In the genomic region with DNA sequence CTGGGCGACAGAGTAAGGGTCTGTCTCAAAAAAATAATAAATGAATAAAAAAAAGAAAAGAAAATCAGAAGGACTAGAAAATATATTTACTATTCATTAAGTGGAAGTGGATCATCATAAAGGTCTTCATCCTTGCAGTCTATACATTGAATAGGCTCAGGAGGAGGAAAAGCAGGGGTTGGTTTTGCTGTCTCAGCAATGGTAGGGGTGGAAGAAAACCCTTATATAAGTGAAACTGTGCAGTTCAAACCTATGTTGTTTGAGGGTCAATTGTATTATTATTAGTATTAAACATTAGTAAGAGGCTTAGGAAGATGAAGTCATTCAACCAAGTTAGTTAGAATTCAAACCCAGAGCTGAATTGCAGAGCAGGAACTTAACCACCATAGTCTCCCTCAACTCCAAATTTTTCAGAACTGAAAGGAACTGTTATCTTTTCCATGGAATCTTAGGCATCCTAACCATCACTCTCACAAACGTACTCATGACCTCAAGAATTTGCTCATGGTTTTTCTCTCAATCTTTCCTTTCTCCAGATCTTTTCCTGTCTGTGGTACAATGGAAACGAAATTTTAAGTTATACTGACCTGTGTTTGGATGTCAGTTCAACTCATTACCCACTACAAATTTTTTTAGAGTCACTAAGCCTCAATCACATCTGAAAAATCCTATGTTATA, we compare ENCODE assay signal across 17 cellular contexts. TPM values are rescaled to one million over a fixed set of nuclear protein-coding genes. Genes with fewer than 3 reads are reported as not detected.
DNase-seq lines count a peak whose midpoint lies in the region; ATAC-seq and TF ChIP-seq lines count a peak whose summit lies in the region.
"Had no signal": no experiment of that assay in that cellular context is flagged by ENCODE, and none has a peak within 500 bp of the region (broad histone marks: within the 10 kb centered on the region; RNA-seq: fewer than 3 reads in every experiment).

No MANE protein-coding gene starts in this region.

- H3K4me1 ChIP-seq in osteoblast (ENCODE audit: insufficient read depth, low read length) (peaks cover 3% of the 10 kb centered on the region), upper lobe of right lung (no peaks in the 10 kb centered on the region)
- H3K4me1 ChIP-seq: neural progenitor cell had no signal

- H3K9me3 ChIP-seq in osteoblast (ENCODE audit: low read depth, low read length), result no peaks in the 10 kb centered on the region
- H3K9me3 ChIP-seq in upper lobe of right lung, result no peaks in the 10 kb centered on the region

- no peaks in the 10 kb centered on the region for H3K27me3 ChIP-seq in osteoblast (ENCODE audit: insufficient read depth, low read length)
- H3K27me3 ChIP-seq in upper lobe of right lung, result no peaks in the 10 kb centered on the region
- H3K27me3 ChIP-seq: neural progenitor cell had no signal

- intact Hi-C loops in upper lobe of right lung (cut with DNase I), result no loop called here

- H3K79me2 ChIP-seq in osteoblast (ENCODE audit: insufficient read depth, low read length), result no peaks in the 10 kb centered on the region

- no peak overlapping the region for H3K4me2 ChIP-seq in osteoblast (ENCODE audit: insufficient read depth, low read length)
- H3K4me2 ChIP-seq: neural progenitor cell had no signal

- DNase-seq in AG20443 (ENCODE audit: low spot score) (peak; percentile 72), RPMI7951 (ENCODE audit: low read depth) (peak; percentile 17), epidermal melanocyte (ENCODE audit: insufficient read length, low spot score) (peak; percentile 73), osteoblast (ENCODE audit: insufficient read length, low spot score, missing footprints) (peak; percentile 98), C1 segment of cervical spinal cord (lab: John Stamatoyannopoulos, UW) (no peak), SKM-1 treated with dmso at 0.1 percent for 144 hours (lab: John Stamatoyannopoulos, UW; ENCODE audit: unreplicated experiment) (no peak), upper lobe of right lung (no peak)
- no peak for DNase-seq in stimulated activated naive CD8-positive, alpha-beta T cell treated with anti-CD3 and anti-CD28 coated beads, Interleukin-15, Interleukin-2, amounts not matched to agents 100 U/mL and 50 U/mL, for 24 hours
- DNase-seq: activated CD4-positive, CD25-positive, alpha-beta regulatory T cell; effector memory CD8-positive, alpha-beta T cell; left cardiac atrium; NCI-H1105 treated with DMSO at 0.1 percent for 48 hours; NCI-H526 treated with DMSO at 0.1 percent for 48 hours; SIG-M5; stimulated activated naive B cell treated with anti-CD40 and anti-IgM and Interleukin-4, amounts not matched to agents 10 μg/mL and 1 μg/mL and 100 μg/mL, for 72 hours had no signal

- no peak overlapping the region for H3K4me3 ChIP-seq in osteoblast (ENCODE audit: insufficient read depth, low read length)
- no peak overlapping the region for H3K4me3 ChIP-seq in upper lobe of right lung
- H3K4me3 ChIP-seq: neural progenitor cell had no signal

- TF ChIP-seq CTCF in osteoblast (IDR thresholded peaks at IDR 0.05; ENCODE audit: extremely low read depth, low read depth, low read length), result no peak
- TF ChIP-seq CTCF in upper lobe of right lung (IDR thresholded peaks at IDR 0.05), result no peak

- no peak overlapping the region for H2AFZ ChIP-seq in osteoblast (ENCODE audit: low read length)
- H2AFZ ChIP-seq: neural progenitor cell had no signal

- H3K27ac ChIP-seq in osteoblast (ENCODE audit: low read depth, low read length) (no peak overlapping the region), upper lobe of right lung (no peak overlapping the region)
- H3K27ac ChIP-seq: neural progenitor cell had no signal

- H4K20me1 ChIP-seq in osteoblast (ENCODE audit: insufficient read depth, low read length), result no peaks in the 10 kb centered on the region

- no peak for ATAC-seq in stimulated activated naive CD8-positive, alpha-beta T cell treated with anti-CD3 and anti-CD28 coated beads, Interleukin-15, Interleukin-2, amounts not matched to agents 100 U/mL and 50 U/mL, for 24 hours
- no peak for ATAC-seq in upper lobe of right lung
- ATAC-seq: effector memory CD8-positive, alpha-beta T cell; left cardiac atrium; stimulated activated naive B cell treated with anti-CD40 and anti-IgM and Interleukin-4, amounts not matched to agents 10 μg/mL and 1 μg/mL and 100 μg/mL, for 72 hours had no signal

- H3K36me3 ChIP-seq in osteoblast (ENCODE audit: insufficient read depth, low read length) (no peaks in the 10 kb centered on the region), upper lobe of right lung (no peaks in the 10 kb centered on the region)
- H3K36me3 ChIP-seq: neural progenitor cell had no signal

RNA-seq across cellular contexts. Expression of a gene that starts 7.7 kb away (rescaled TPM):
- 13.1 and 16.6 TPM in 2 replicates for total RNA-seq in RPMI7951 (2014; rRNA removed; shearing (Covaris generic))
- total RNA-seq in osteoblast (8.0 and 8.3 TPM in 2 replicates), upper lobe of right lung (8.4 TPM)

RNA-seq across cellular contexts. Expression of a gene that starts 25.6 kb away (rescaled TPM):
- total RNA-seq in RPMI7951 (2014; rRNA removed; shearing (Covaris generic)), result not detected in 2 replicates
- not detected in 2 replicates for total RNA-seq in osteoblast
- total RNA-seq in upper lobe of right lung, result 0.55 TPM
- total RNA-seq: OCI-LY7 had no signal

RNA-seq across cellular contexts. Expression of a gene that starts 41.8 kb away (rescaled TPM):
- 0.59 and 1.2 TPM in 2 replicates for total RNA-seq in RPMI7951 (2014; rRNA removed; shearing (Covaris generic))
- total RNA-seq in osteoblast (under 0.01 and 0.29 TPM in 2 replicates), upper lobe of right lung (0.23 TPM)
- total RNA-seq: OCI-LY7 had no signal

Comparison
In these comparisons a context has a peak if more than half of its experiments do, and no peak if none do; other contexts are left out.
1. DNase-seq: peak in AG20443 (single experiment), RPMI7951 (single experiment), epidermal melanocyte (single experiment) and osteoblast (single experiment); none in C1 segment of cervical spinal cord (0 of 14), stimulated activated naive CD8-positive, alpha-beta T cell treated with anti-CD3 and anti-CD28 coated beads, Interleukin-15, Interleukin-2, amounts not matched to agents 100 U/mL and 50 U/mL, for 24 hours (single experiment), SKM-1 treated with dmso at 0.1 percent for 144 hours (single experiment) and upper lobe of right lung (single experiment).